Comparison of ENCODE assay signal across 22 cellular contexts in genomic region chr5:44795496-44795895, GRCh38. TPM values are rescaled to one million over a fixed set of nuclear protein-coding genes. Genes with fewer than 3 reads are reported as not detected.
DNase-seq lines count a peak whose midpoint lies in the region; ATAC-seq, FAIRE-seq and TF ChIP-seq lines count a peak whose summit lies in the region.
"Had no signal": no experiment of that assay in that cellular context is flagged by ENCODE, and none has a peak within 500 bp of the region (broad histone marks: within the 10 kb centered on the region; RNA-seq: fewer than 3 reads in every experiment).

No MANE protein-coding gene starts in this region.

- H3K9ac ChIP-seq in GM12878 (ENCODE audit: control insufficient read depth, insufficient read depth, low read length) = no peak overlapping the region
- H3K9ac ChIP-seq: GM23248 had no signal

- ATAC-seq in GM12878 (no peak), GM21381 (IDR thresholded peaks at IDR 0.05; ENCODE audit: unreplicated experiment) (no peak)
- ATAC-seq: HCT116, HepG2 had no signal

- H3K4me1 ChIP-seq in HEK293 (ENCODE audit: control insufficient read depth, insufficient read depth, low read length) = no peaks in the 10 kb centered on the region
- no peaks in the 10 kb centered on the region for H3K4me1 ChIP-seq in GM12878 (ENCODE audit: control insufficient read depth, insufficient read depth, low read length)

- in situ Hi-C loops in GM12878 (cut with MboI) = no loop called here

- TF ChIP-seq CTCF in HEK293 (tag by site-specific recombination; IDR thresholded peaks at IDR 0.05) = no peak
- no peak for TF ChIP-seq CTCF in GM12878 (IDR thresholded peaks at IDR 0.05 in 2 of 3, conservative IDR thresholded peaks at IDR 0.05 in 1 of 3; ENCODE audit: control insufficient read depth in 2 of 3, extremely low read depth in 1 of 3, insufficient read depth in 1 of 3, low read depth in 3 of 3, low read length in 3 of 3)

- no peaks in the 10 kb centered on the region for H3K36me3 ChIP-seq in HEK293 (ENCODE audit: control insufficient read depth in 2 of 2, insufficient read depth in 1 of 2, low read length in 2 of 2)
- no peaks in the 10 kb centered on the region for H3K36me3 ChIP-seq in GM12878 (ENCODE audit: control insufficient read depth in 2 of 2, insufficient read depth in 2 of 2, low read length in 1 of 2)

- H3K79me2 ChIP-seq in GM12878 (ENCODE audit: control insufficient read depth, insufficient read depth, low read length) = no peaks in the 10 kb centered on the region

- H3K4me3 ChIP-seq in HEK293 (ENCODE audit: low read depth, low read length) (no peak overlapping the region), GM12878 (no peak overlapping the region)
- H3K4me3 ChIP-seq: GM23248 had no signal

- SMC1A ChIA-PET in GM12878 (lab: Charles Lee; ENCODE audit: uncharacterized antibody, unreplicated experiment) = no interaction called here

- BruUV-seq in GM12878 (replicated peaks; lab: Mats Ljungman, UMichigan) = no TSS peak

- no peaks in the 10 kb centered on the region for H4K20me1 ChIP-seq in GM12878 (ENCODE audit: control insufficient read depth, insufficient read depth)

- POLR2A ChIA-PET in HEK293 (lab: Yijun Ruan, JAX) (no interaction called here), GM12878 (lab: Charles Lee) (no interaction called here)

- H3K27ac ChIP-seq in HEK293 (ENCODE audit: extremely low read depth, low read depth, low read length) (no peak overlapping the region), GM12878 (ENCODE audit: control insufficient read depth, insufficient read depth) (no peak overlapping the region)
- H3K27ac ChIP-seq: GM23248 had no signal

- RAD21 ChIA-PET in GM12878 (lab: Charles Lee; ENCODE audit: unreplicated experiment) = no interaction called here

- TF ChIP-seq POLR2A in GM12878 (IDR thresholded peaks at IDR 0.05; ENCODE audit: low read depth, low read length) = no peak

- TF ChIP-seq RAD21 in GM12878 (IDR thresholded peaks at IDR 0.05; ENCODE audit: insufficient read depth, low read depth, low read length) = no peak

- no peak for TF ChIP-seq EP300 in GM12878 (IDR thresholded peaks at IDR 0.05; ENCODE audit: borderline replicate concordance in 1 of 2, control insufficient read depth in 1 of 2, low read depth in 2 of 2, low read length in 2 of 2)

- 76% methylated on average over 4 of the region's 4 CpGs for WGBS in GM12878 (ENCODE audit: insufficient coverage, insufficient replicate concordance, low lambda C conversion rate, missing lambda C conversion rate)

- FAIRE-seq in GM12878 (lab: Jason Lieb, UNC) = no peak
- FAIRE-seq: GM12891, GM19239, H54, HepG2 had no signal

- no peak overlapping the region for H2AFZ ChIP-seq in GM12878 (ENCODE audit: control insufficient read depth, low read depth, low read length)
- H2AFZ ChIP-seq: GM23248 had no signal

- CTCF ChIA-PET in HEK293 (lab: Yijun Ruan, JAX) = no interaction called here
- CTCF ChIA-PET in GM12878 (lab: Yijun Ruan, JAX) = no interaction called here

- intact Hi-C loops in GM12878 (cut with micrococcal nuclease; ENCODE audit: unreplicated experiment) = no loop called here

- no peaks in the 10 kb centered on the region for H3K9me3 ChIP-seq in HEK293 (ENCODE audit: control insufficient read depth, insufficient read depth, low read depth, low read length)
- no peaks in the 10 kb centered on the region; the same call in none of the 3 replicates for H3K9me3 ChIP-seq in GM12878 (replicated peaks; ENCODE audit: control insufficient read depth, insufficient read depth, low read length)

- no peak overlapping the region for H3K4me2 ChIP-seq in GM12878 (ENCODE audit: control insufficient read depth, insufficient read depth)

- H3K27me3 ChIP-seq in GM12878 (replicated peaks in 1 of 2; ENCODE audit: control insufficient read depth in 2 of 2, insufficient read depth in 2 of 2, low read length in 1 of 2) = no peaks in the 10 kb centered on the region

- DNase-seq in NCI-H2171 treated with DMSO at 0.1 percent for 48 hours (lab: John Stamatoyannopoulos, UW) = peak; percentile 5
- no peak for DNase-seq in NCI-H2171 (lab: John Stamatoyannopoulos, UW)
- no peak for DNase-seq in GM12878 (ENCODE audit: low read depth, low spot score)
- no peak for DNase-seq in NCI-H446 treated with DMSO at 0.1 percent for 48 hours (lab: John Stamatoyannopoulos, UW)
- no peak for DNase-seq in kidney tubule cell (ENCODE audit: low spot score)
- DNase-seq: 8988T; C1 segment of cervical spinal cord; CD4-positive, CD25-positive, alpha-beta regulatory T cell; CD8-positive, alpha-beta memory T cell; COR-L47; DMS 273 treated with DMSO at 0.1 percent for 48 hours; DMS53; DND-41; EL; GM23248 had no signal

TF ChIP-seq in HEK293, 187 proteins besides CTCF, POLR2A, EP300 and RAD21:
- no peak for TF ChIP-seq ZNF704 (tag by site-specific recombination; IDR thresholded peaks at IDR 0.05)
- no peak for TF ChIP-seq ZNF324 (tag by site-specific recombination; IDR thresholded peaks at IDR 0.05)
- TF ChIP-seq ZNF777 (tag by site-specific recombination; IDR thresholded peaks at IDR 0.05; ENCODE audit: borderline replicate concordance) = no peak
- TF ChIP-seq TRIM28 (IDR thresholded peaks at IDR 0.05; ENCODE audit: borderline replicate concordance, low read length) = peak; percentile 84; the same call in 1 of the 2 replicates
- TF ChIP-seq SETDB1 (IDR thresholded peaks at IDR 0.05; ENCODE audit: insufficient read length, low read length) = peak; percentile 71
- TF ChIP-seq RBAK (tag by site-specific recombination; IDR thresholded peaks at IDR 0.05) = no peak
TF ChIP-seq in HEK293: peak in this region for 2.

TF ChIP-seq in GM12878, 131 proteins besides CTCF, POLR2A, EP300 and RAD21:
- 0 out of 2 replicates have a peak, but pooled peaks have one; percentile 44 for TF ChIP-seq CBX5 (IDR thresholded peaks at IDR 0.05; ENCODE audit: low read depth)
- TF ChIP-seq POU2F2 (IDR thresholded peaks at IDR 0.05; ENCODE audit: borderline replicate concordance, low read depth, low read length) = no peak

RNA-seq across cellular contexts. Expression of gene MRPS30, which starts 13.3 kb away (rescaled TPM):
- 186 and 201 TPM in 2 replicates for total RNA-seq in GM12878 (2013; cell fraction: nucleolus; rRNA removed)
- total RNA-seq in GM12878 (2014; rRNA removed) = 93.8 and 99.2 TPM in 2 replicates
- total RNA-seq in GM12878 (2014; rRNA removed; fragmentation: Illumina TruSeq; extraction: Trizol) = 60.6 and 61.7 TPM in 2 replicates
- total RNA-seq in GM12878 (2021) = 51.9 and 53.3 TPM in 2 replicates
- 21.4 TPM for polyA plus RNA-seq in GM12878 (2011; ENCODE audit: low read depth)
- 84.5 and 121 TPM in 2 replicates for polyA plus RNA-seq in GM12878 (2011; rRNA removed)
- polyA plus RNA-seq in GM12878 (2011; cell fraction: cytosol; rRNA removed) = 56.8 and 64.3 TPM in 2 replicates
- polyA plus RNA-seq in GM12878 (2011; cell fraction: nucleus; rRNA removed) = 44.7 and 51.3 TPM in 2 replicates
- 35.7 and 43.8 TPM in 2 replicates for polyA plus RNA-seq in GM12878 (2012)
- polyA plus RNA-seq in GM12878 (2014; fragmentation: Illumina TruSeq; extraction: Trizol) = 60.4 and 68.7 TPM in 2 replicates
- 10 to 100 TPM; 18.5 to 19.8 TPM for polyA plus RNA-seq in GM12878 (2014; fragmentation: Nextera tagmentation; extraction: Ambion mirVana)
- 60.5 and 61.8 TPM in 2 replicates for polyA plus RNA-seq in GM12878 (2014; rRNA removed)
- 10 to 100 TPM; 68.8 to 74.8 TPM for polyA plus RNA-seq in GM12878 (2016; fragmentation: Nextera tagmentation; extraction: Ambion mirVana)
- polyA minus RNA-seq in GM12878 (2011; rRNA and poly(A)+ RNA removed) = 57.2 and 63.4 TPM in 2 replicates
- polyA minus RNA-seq in GM12878 (2011; cell fraction: cytosol; rRNA and poly(A)+ RNA removed) = 38.1 and 41.1 TPM in 2 replicates
- 99.6 and 157 TPM in 2 replicates for polyA minus RNA-seq in GM12878 (2011; cell fraction: nucleus; rRNA and poly(A)+ RNA removed)
